In the genomic region with DNA sequence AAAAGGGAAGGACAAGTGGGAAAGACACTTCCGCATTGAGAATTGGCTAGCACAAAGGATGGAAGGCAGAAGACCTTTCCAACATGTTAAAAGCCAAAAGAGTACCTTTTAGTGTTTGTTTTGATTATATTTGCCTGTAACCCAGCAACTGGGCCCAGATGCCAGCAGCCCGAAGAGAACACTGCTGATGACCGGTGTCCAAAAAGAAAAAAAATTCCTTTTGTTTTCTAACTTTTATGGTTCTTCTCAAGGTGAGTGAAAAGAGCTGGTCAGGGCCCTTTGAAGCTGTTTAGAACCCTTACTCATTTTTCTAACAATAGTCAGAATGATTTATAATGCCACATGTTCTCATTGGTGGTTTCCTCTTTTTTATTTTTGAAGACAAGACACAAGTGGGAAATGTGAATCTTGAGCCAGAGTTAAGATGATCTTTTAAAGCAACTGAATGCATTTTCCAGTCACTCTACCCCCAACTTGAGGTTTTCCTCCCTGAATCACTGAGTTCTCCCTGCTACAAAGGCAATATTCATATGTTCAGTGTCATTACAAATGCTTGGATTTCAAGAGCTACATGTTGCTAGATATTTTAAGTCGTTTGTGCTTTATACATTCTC, we compare ENCODE assay signal across 10 cellular contexts. TPM values are rescaled to one million over a fixed set of nuclear protein-coding genes. Genes with fewer than 3 reads are reported as not detected.
DNase-seq lines count a peak whose midpoint lies in the region; TF ChIP-seq lines count a peak whose summit lies in the region.
"Had no signal": no experiment of that assay in that cellular context is flagged by ENCODE, and none has a peak within 500 bp of the region (broad histone marks: within the 10 kb centered on the region; RNA-seq: fewer than 3 reads in every experiment).

No MANE protein-coding gene starts in this region.

- H3K4me2 ChIP-seq in mesenchymal stem cell (ENCODE audit: low read length, poor library complexity, severe bottlenecking) = no peak overlapping the region

- H3K4me1 ChIP-seq in mesenchymal stem cell (ENCODE audit: control insufficient read depth, insufficient read depth, low read depth, low read length) (no peaks in the 10 kb centered on the region), subcutaneous abdominal adipose tissue (ENCODE audit: control insufficient read depth in 5 of 5, insufficient read depth in 5 of 5, low read length in 5 of 5) (peaks cover 0 to 17% (median 14%) of the 10 kb centered on the region in 5 donors), ovary (ENCODE audit: insufficient read depth) (no peaks in the 10 kb centered on the region)

- H2BK12ac ChIP-seq in mesenchymal stem cell (ENCODE audit: low read length in 2 of 2) = peak overlapping the region in 1 of 2 experiments; percentile 25

- 63% methylated on average over 3 of the region's 4 CpGs for WGBS in mesenchymal stem cell
- WGBS in ovary, 3 donors = 44 to 63% (median 61%) methylated on average over 4 of the region's 4 CpGs

- peak; percentile 60 for DNase-seq in MV-4-11 (lab: John Stamatoyannopoulos, UW)
- peak; percentile 41 to 70 for DNase-seq in dermis microvascular lymphatic vessel endothelial cell (ENCODE audit: low read depth in 2 of 2)
- DNase-seq in mesenchymal stem cell = peak; percentile 51
- no peak for DNase-seq in stimulated activated CD4-positive, alpha-beta T cell treated with anti-CD3 and anti-CD28 coated beads, Interleukin-2, amount 100 ng/mL, for 24 hours
- no peak for DNase-seq in retina
- DNase-seq in ovary = no peak
- DNase-seq: CD4-positive, alpha-beta memory T cell; stimulated activated CD4-positive, alpha-beta T cell treated with anti-CD3 and anti-CD28 coated beads, Interleukin-4, amount 100 ng/mL, for 4 hours; stimulated activated naive B cell treated with anti-CD40 and anti-IgM and Interleukin-4, amounts not matched to agents 10 μg/mL and 1 μg/mL and 100 μg/mL, for 72 hours had no signal

- intact Hi-C loops in ovary (cut with DNase I) = no loop called here

- H3K79me1 ChIP-seq in mesenchymal stem cell (replicated peaks; ENCODE audit: low read length, poor library complexity, severe bottlenecking) = no peaks in the 10 kb centered on the region

- H3K9ac ChIP-seq in mesenchymal stem cell (ENCODE audit: low read length) (peak overlapping the region; percentile 40), subcutaneous abdominal adipose tissue (ENCODE audit: low read length in 5 of 5) (no peak overlapping the region)

- no peak overlapping the region for H3K27ac ChIP-seq in mesenchymal stem cell (ENCODE audit: low read length, poor library complexity, severe bottlenecking)
- H3K27ac ChIP-seq in subcutaneous abdominal adipose tissue (ENCODE audit: low read depth, low read length) = peak overlapping the region; percentile 15
- H3K27ac ChIP-seq in ovary = no peak overlapping the region

- no peak overlapping the region for H3K23ac ChIP-seq in mesenchymal stem cell (ENCODE audit: low read length in 2 of 2)

- H2AFZ ChIP-seq in mesenchymal stem cell (ENCODE audit: low read depth, low read length) = no peak overlapping the region

- H4K91ac ChIP-seq in mesenchymal stem cell (ENCODE audit: low read length) = no peak overlapping the region

- H4K8ac ChIP-seq in mesenchymal stem cell (ENCODE audit: low read length) = no peak overlapping the region

- no peak for TF ChIP-seq EP300 in ovary (IDR thresholded peaks at IDR 0.05)

- no peak overlapping the region for H3K4me3 ChIP-seq in mesenchymal stem cell (ENCODE audit: insufficient read depth in 1 of 2, low read depth in 1 of 2, low read length in 2 of 2)
- H3K4me3 ChIP-seq in subcutaneous abdominal adipose tissue (ENCODE audit: low read depth in 1 of 5, low read length in 5 of 5) = no peak overlapping the region
- H3K4me3 ChIP-seq in ovary = no peak overlapping the region

- H3K9me3 ChIP-seq in mesenchymal stem cell (ENCODE audit: control insufficient read depth, low read length) (no peaks in the 10 kb centered on the region), subcutaneous abdominal adipose tissue (ENCODE audit: control insufficient read depth in 5 of 5, low read length in 5 of 5) (peaks cover 0 to 4% (median 0%) of the 10 kb centered on the region in 5 donors), ovary (no peaks in the 10 kb centered on the region)

- H2BK15ac ChIP-seq in mesenchymal stem cell (ENCODE audit: low read depth, poor library complexity, severe bottlenecking) = no peak overlapping the region

- TF ChIP-seq CTCF in ovary (IDR thresholded peaks at IDR 0.05) = no peak

- no peak overlapping the region for H2BK5ac ChIP-seq in mesenchymal stem cell (ENCODE audit: low read depth, low read length, poor library complexity, severe bottlenecking)

- no peak overlapping the region for H3K14ac ChIP-seq in mesenchymal stem cell (ENCODE audit: low read length in 2 of 2)

- H2BK120ac ChIP-seq in mesenchymal stem cell (ENCODE audit: low read depth, low read length) = no peak overlapping the region

- no peak overlapping the region for H3K18ac ChIP-seq in mesenchymal stem cell (ENCODE audit: low read depth in 1 of 2, low read length in 2 of 2)

- TF ChIP-seq POLR2A in ovary (IDR thresholded peaks at IDR 0.05) = no peak

- H3K36me3 ChIP-seq in mesenchymal stem cell (ENCODE audit: control insufficient read depth in 1 of 2, insufficient read depth in 2 of 2, low read depth in 1 of 2, low read length in 2 of 2) (no peaks in the 10 kb centered on the region), subcutaneous abdominal adipose tissue (ENCODE audit: control insufficient read depth in 5 of 5, insufficient read depth in 5 of 5, low read length in 5 of 5) (no peaks in the 10 kb centered on the region), ovary (no peaks in the 10 kb centered on the region)

- no peak overlapping the region for H2AK5ac ChIP-seq in mesenchymal stem cell (ENCODE audit: low read length, severe bottlenecking)

- H3K27me3 ChIP-seq in mesenchymal stem cell (ENCODE audit: control insufficient read depth in 1 of 2, insufficient read depth in 1 of 2, low read length in 2 of 2) = no peaks in the 10 kb centered on the region
- H3K27me3 ChIP-seq in subcutaneous abdominal adipose tissue (ENCODE audit: control insufficient read depth in 5 of 5, insufficient read depth in 4 of 5, low read length in 5 of 5) = no peaks in the 10 kb centered on the region
- H3K27me3 ChIP-seq in ovary = no peaks in the 10 kb centered on the region

- H3K4ac ChIP-seq in mesenchymal stem cell (ENCODE audit: low read depth in 1 of 2, low read length in 2 of 2) = no peak overlapping the region

RNA-seq across cellular contexts. Expression of a gene that starts 32.3 kb away (rescaled TPM):
- total RNA-seq in dermis microvascular lymphatic vessel endothelial cell = 4.6 and 4.9 TPM in 2 replicates
- polyA plus RNA-seq in mesenchymal stem cell (2013, experiment 1 of 2) = 5.2 TPM
- 5.1 TPM for polyA plus RNA-seq in mesenchymal stem cell (2013, experiment 2 of 2)
- total RNA-seq in ovary = 10 to 100 TPM; 22.1 to 87.6 (median 54.4) TPM
- polyA plus RNA-seq in ovary = 1 to 10 TPM; 5.8 to 7.4 TPM

Comparison
In these comparisons a context has a peak if more than half of its experiments do, and no peak if none do; other contexts are left out.
1. DNase-seq: peak in MV-4-11 (single experiment), dermis microvascular lymphatic vessel endothelial cell (2 of 2) and mesenchymal stem cell (single experiment); none in stimulated activated CD4-positive, alpha-beta T cell treated with anti-CD3 and anti-CD28 coated beads, Interleukin-2, amount 100 ng/mL, for 24 hours (0 of 2), retina (single experiment) and ovary (0 of 5).